8 cellular contexts compared by ENCODE assay signal in genomic region chr17:29930399-29931010, GRCh38. TPM values are rescaled to one million over a fixed set of nuclear protein-coding genes. Genes with fewer than 3 reads are reported as not detected.
A peak's percentile ranks its signal among the peaks of the same experiment; 100 is the strongest.
DNase-seq lines count a peak whose midpoint lies in the region; ATAC-seq and TF ChIP-seq lines count a peak whose summit lies in the region.

No MANE protein-coding gene starts in this region.

- H3K27me3 Mint-ChIP-seq in Caco-2 (ENCODE audit: insufficient read depth, unreplicated experiment) = no peaks in the 10 kb centered on the region

- peak overlapping the region; percentile 81 for H3K27ac Mint-ChIP-seq in Caco-2 (ENCODE audit: unreplicated experiment)

- TF ChIP-seq CTCF in Caco-2 (IDR thresholded peaks at IDR 0.05; ENCODE audit: insufficient read depth in 1 of 2, low read depth in 1 of 2, low read length in 1 of 2, severe bottlenecking in 1 of 2, unreplicated experiment in 1 of 2) = no peak
- no peak for TF ChIP-seq CTCF in astrocyte of the cerebellum (IDR thresholded peaks at IDR 0.05; ENCODE audit: low read depth, low read length, missing control alignments)

- H3K9me3 ChIP-seq in Caco-2 (no peaks in the 10 kb centered on the region), KOPT-K1 (ENCODE audit: insufficient read depth, low read length, poor library complexity, severe bottlenecking) (no peaks in the 10 kb centered on the region), stomach smooth muscle (ENCODE audit: control insufficient read depth in 2 of 2, low read length in 2 of 2) (no peaks in the 10 kb centered on the region)

- H3K27me3 ChIP-seq in Caco-2 (replicated peaks; ENCODE audit: control insufficient read depth, insufficient read depth, low read length) = no peaks in the 10 kb centered on the region
- H3K27me3 ChIP-seq in stomach smooth muscle (ENCODE audit: control insufficient read depth in 1 of 2, insufficient read depth in 2 of 2, low read length in 2 of 2) = no peaks in the 10 kb centered on the region

- peaks cover 14% of the 10 kb centered on the region for H3K4me1 Mint-ChIP-seq in Caco-2 (ENCODE audit: low read depth, unreplicated experiment)

- H3K36me3 ChIP-seq in Caco-2 (ENCODE audit: control insufficient read depth, insufficient read depth, low read length) = no peaks in the 10 kb centered on the region; the same call in 1 of the 2 replicates
- H3K36me3 ChIP-seq in KOPT-K1 (ENCODE audit: insufficient read depth, low read length) = peaks cover 8% of the 10 kb centered on the region
- no peaks in the 10 kb centered on the region for H3K36me3 ChIP-seq in stomach smooth muscle (ENCODE audit: control insufficient read depth in 2 of 2, insufficient read depth in 2 of 2, low read length in 2 of 2)

- peak overlapping the region; percentile 94 for H3K27ac ChIP-seq in KOPT-K1 (ENCODE audit: low read depth, low read length, poor library complexity, severe bottlenecking)
- peak overlapping the region; percentile 77 for H3K27ac ChIP-seq in stomach smooth muscle (ENCODE audit: low read length)

- in situ Hi-C loops in astrocyte of the cerebellum (cut with HindIII; ENCODE audit: low sequenced_read_pairs) (loop anchor here (5.0 kb wide), 1 partner anchor 138 kb away; no protein-coding TSS in a partner anchor), ACHN (cut with HindIII; ENCODE audit: low pct_ligation_motif_present, low pct_unique_long_range_greater_than_20kb, low sequenced_read_pairs) (loop anchor here (25.0 kb wide), 3 partner anchors 107 to 268 kb away; no protein-coding TSS in a partner anchor)

- intact Hi-C loops in Caco-2 (cut with micrococcal nuclease; ENCODE audit: unreplicated experiment) = loop anchor here (1.0 kb wide), 3 partner anchors 63 to 291 kb away; no protein-coding TSS in a partner anchor

- no peak overlapping the region for H3K4me3 Mint-ChIP-seq in Caco-2 (ENCODE audit: unreplicated experiment)

- POLR2A ChIA-PET in Caco-2 (lab: Charles Lee) = interaction anchor here (0.7 to 1.1 kb wide), 5 partner anchors 62 to 361 kb away, joined by 3 to 17 read pairs (median 4); partner anchors contain the start of gene BLMH

- DNase-seq in Caco-2 (peak in 1 of 2 experiments; percentile 7), astrocyte of the cerebellum (ENCODE audit: low read depth) (no peak), iPS-NIHi7 (ENCODE audit: extremely low spot score) (peak; percentile 8), ACHN (no peak)

- peak overlapping the region; percentile 55 to 79 for H3K9ac ChIP-seq in stomach smooth muscle (ENCODE audit: low read length in 2 of 2)

- BruUV-seq in Caco-2 (replicated peaks; lab: Mats Ljungman, UMichigan) = no TSS peak

- H3K4me3 ChIP-seq in Caco-2 (ENCODE audit: low read depth, low read length) = peak overlapping the region; percentile 91
- H3K4me3 ChIP-seq in astrocyte of the cerebellum (ENCODE audit: low read depth, low read length) = peak overlapping the region; percentile 86
- H3K4me3 ChIP-seq in stomach smooth muscle (ENCODE audit: low read length in 2 of 2) = peak overlapping the region; percentile 96 to 97

- H3K36me3 Mint-ChIP-seq in Caco-2 (ENCODE audit: insufficient read depth, unreplicated experiment) = peaks cover 11% of the 10 kb centered on the region

- no peaks in the 10 kb centered on the region for H3K9me3 Mint-ChIP-seq in Caco-2 (ENCODE audit: unreplicated experiment)

- no peak for ATAC-seq in GM18870 (IDR thresholded peaks at IDR 0.05; ENCODE audit: unreplicated experiment)
- ATAC-seq in HG03196 (IDR thresholded peaks at IDR 0.05; ENCODE audit: unreplicated experiment) = no peak

- CTCF ChIA-PET in Caco-2 (lab: Charles Lee) = interaction anchor here (0.5 to 4.9 kb wide), 18 partner anchors 18 to 805 kb away, joined by 3 to 60 read pairs (median 7); no protein-coding TSS in a partner anchor

- H3K4me1 ChIP-seq in Caco-2 = peaks cover 13% of the 10 kb centered on the region
- H3K4me1 ChIP-seq in stomach smooth muscle (ENCODE audit: control insufficient read depth, insufficient read depth, low read length) = peaks cover 4% of the 10 kb centered on the region

RNA-seq across cellular contexts. Expression of gene SSH2, which starts 0.5 kb away (rescaled TPM):
- total RNA-seq in Caco-2 (2022) = 42.4 and 48.2 TPM in 2 replicates

RNA-seq across cellular contexts. Expression of gene EFCAB5, which starts 10.9 kb away (rescaled TPM):
- total RNA-seq in Caco-2 (2022) = 0.43 TPM in 1 of 2 replicates, not detected in the other
